Comparison of ENCODE assay signal across 8 cellular contexts in genomic region chr13:74945637-74946036, GRCh38.
"Had no signal": no experiment of that assay in that cellular context is flagged by ENCODE, and none has a peak within 500 bp of the region (broad histone marks: within the 10 kb centered on the region; RNA-seq: fewer than 3 reads in every experiment).

No MANE protein-coding gene starts in this region.

- ATAC-seq: HepG2 had no signal

- H3K9ac ChIP-seq: KMS-11 had no signal

- H3K27me3 Mint-ChIP-seq: IgD-negative memory B cell had no signal

- H3K4me2 ChIP-seq: KMS-11 had no signal

- H3K4me1 Mint-ChIP-seq: IgD-negative memory B cell had no signal

- H3K4me3 Mint-ChIP-seq: IgD-negative memory B cell had no signal

- H3K27ac Mint-ChIP-seq: IgD-negative memory B cell had no signal

- DNase-seq: IMR-90, KBM-7, KG1 had no signal

- FAIRE-seq: HepG2, HTR-8/SVneo had no signal

- H3K27ac ChIP-seq: HL-60, KMS-11 had no signal
